ENCODE assay signal across 22 cellular contexts in the genomic region with DNA sequence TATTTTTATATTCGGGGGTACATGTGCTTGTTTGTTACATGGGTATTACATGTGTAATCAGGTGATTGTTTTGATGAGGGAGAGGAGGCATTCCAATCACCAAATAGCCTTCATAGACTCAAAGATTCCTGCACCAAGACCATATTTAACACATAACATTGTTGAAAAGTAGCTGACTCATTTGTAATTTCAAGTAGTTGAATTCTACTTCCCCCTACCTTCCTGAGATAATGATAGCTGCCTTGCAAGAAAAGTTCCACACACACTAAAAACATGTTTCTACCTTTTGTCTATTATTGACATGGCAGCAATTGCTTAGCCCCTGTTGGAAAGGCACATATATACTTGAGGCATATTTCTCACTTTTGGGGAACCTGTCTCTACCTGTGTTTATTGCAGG. TPM values are rescaled to one million over a fixed set of nuclear protein-coding genes. Genes with fewer than 3 reads are reported as not detected.
A peak's percentile ranks its signal among the peaks of the same experiment; 100 is the strongest.
DNase-seq lines count a peak whose midpoint lies in the region; ATAC-seq and TF ChIP-seq lines count a peak whose summit lies in the region.
"Had no signal": no experiment of that assay in that cellular context is flagged by ENCODE, and none has a peak within 500 bp of the region (broad histone marks: within the 10 kb centered on the region; RNA-seq: fewer than 3 reads in every experiment).

No MANE protein-coding gene starts in this region.

- peak overlapping the region; percentile 83 for H3K27ac Mint-ChIP-seq in HFFc6
- H3K27ac Mint-ChIP-seq in chondrocyte (ENCODE audit: unreplicated experiment), result peak overlapping the region; percentile 19
- no peak overlapping the region for H3K27ac Mint-ChIP-seq in mesothelial cell of epicardium
- H3K27ac Mint-ChIP-seq: brain had no signal

- H3K4me3 Mint-ChIP-seq in HFFc6 (peak overlapping the region; percentile 47; the same call in 1 of the 2 replicates), chondrocyte (ENCODE audit: unreplicated experiment) (no peak overlapping the region), mesothelial cell of epicardium (no peak overlapping the region)
- H3K4me3 Mint-ChIP-seq: brain had no signal

- ATAC-seq in GM18870 (IDR thresholded peaks at IDR 0.05; ENCODE audit: unreplicated experiment) (no peak), HG02840 (IDR thresholded peaks at IDR 0.05; ENCODE audit: low FRiP score, unreplicated experiment) (no peak)
- ATAC-seq: HepG2, sciatic nerve had no signal

- H3K4me1 Mint-ChIP-seq in HFFc6 (ENCODE audit: low read depth) (peaks cover 11% of the 10 kb centered on the region), chondrocyte (ENCODE audit: low read depth) (peaks cover 11% of the 10 kb centered on the region), mesothelial cell of epicardium (no peaks in the 10 kb centered on the region)
- H3K4me1 Mint-ChIP-seq: brain had no signal

- H3K36me3 ChIP-seq in neutrophil, result no peaks in the 10 kb centered on the region
- H3K36me3 ChIP-seq: BE2C, ovary had no signal

- H3K9me3 Mint-ChIP-seq in HFFc6 (peaks cover 3% of the 10 kb centered on the region; the same call in 1 of the 2 replicates), chondrocyte (ENCODE audit: low read depth) (peaks cover 12% of the 10 kb centered on the region), mesothelial cell of epicardium (peaks cover 23% of the 10 kb centered on the region)

- peak overlapping the region; percentile 74 for H3K27ac ChIP-seq in neutrophil
- H3K27ac ChIP-seq: ovary had no signal

- no peak overlapping the region for H3K4me3 ChIP-seq in neutrophil (ENCODE audit: low read depth in 1 of 2, low read length in 1 of 2)
- H3K4me3 ChIP-seq: lung, ovary had no signal

- TF ChIP-seq CTCF in HFFc6 (IDR thresholded peaks at IDR 0.05) (no peak), chondrocyte (IDR thresholded peaks at IDR 0.05) (no peak), neutrophil (IDR thresholded peaks at IDR 0.05) (no peak), mesothelial cell of epicardium (IDR thresholded peaks at IDR 0.05; ENCODE audit: unreplicated experiment) (no peak)

- H3K36me3 Mint-ChIP-seq in HFFc6 (ENCODE audit: low read depth) (no peaks in the 10 kb centered on the region), chondrocyte (ENCODE audit: low read depth) (no peaks in the 10 kb centered on the region), mesothelial cell of epicardium (peaks cover 2% of the 10 kb centered on the region)

- H3K9me3 ChIP-seq in neutrophil, result no peaks in the 10 kb centered on the region
- H3K9me3 ChIP-seq: BE2C, Caco-2, ovary had no signal

- no peaks in the 10 kb centered on the region for H3K27me3 Mint-ChIP-seq in HFFc6 (ENCODE audit: insufficient read depth)
- no peaks in the 10 kb centered on the region for H3K27me3 Mint-ChIP-seq in chondrocyte (ENCODE audit: low read depth)
- no peaks in the 10 kb centered on the region for H3K27me3 Mint-ChIP-seq in mesothelial cell of epicardium (ENCODE audit: low read depth)
- H3K27me3 Mint-ChIP-seq: brain had no signal

- peaks cover 13 to 17% of the 10 kb centered on the region in 2 experiments for H3K4me1 ChIP-seq in neutrophil (ENCODE audit: control insufficient read depth in 1 of 2, insufficient read depth in 1 of 2, low read depth in 1 of 2, low read length in 1 of 2)
- H3K4me1 ChIP-seq: BE2C, Caco-2 had no signal

- no peaks in the 10 kb centered on the region for H3K27me3 ChIP-seq in neutrophil
- H3K27me3 ChIP-seq: BE2C, ovary had no signal

- no peak for DNase-seq in HFFc6
- peak; percentile 72 for DNase-seq in OCI-M1 (lab: John Stamatoyannopoulos, UW)
- DNase-seq in chondrocyte (ENCODE audit: low spot score), result no peak
- no peak for DNase-seq in AG20443 (ENCODE audit: low spot score)
- DNase-seq in mesothelial cell of epicardium (ENCODE audit: low spot score in 2 of 2, unreplicated experiment in 2 of 2), result no peak
- DNase-seq: activated CD4-positive, alpha-beta T cell treated with anti-CD3 and anti-CD28 coated beads for 4 hours; BE2C; Caco-2; cortex of kidney; hippocampal formation; NCI-H2029; NCI-H510A; ovary; substantia nigra had no signal

RNA-seq across cellular contexts. Expression of gene PGAM4, which starts 16.1 kb away (rescaled TPM):
- under 1 TPM in 2 of 6 experiments, not detected in 4; 0.23 to 0.65 TPM for total RNA-seq in HFFc6 (2021; fragmentation: NEBNext Ultra II Directional; extraction: Animal tissue kit (Norgen Biotek cat#: 25700))
- not detected in 3 replicates for total RNA-seq in chondrocyte
- not detected in 3 replicates for total RNA-seq in mesothelial cell of epicardium
- total RNA-seq: Caco-2, lung, sciatic nerve, urinary bladder had no signal

RNA-seq across cellular contexts. Expression of gene ATP7A, which starts 42.8 kb away (rescaled TPM):
- 10 to 100 TPM in 1 of 6 experiments, 1 to 10 TPM in 5; 7.8 to 10.1 (median 8.9) TPM for total RNA-seq in HFFc6 (2021; fragmentation: NEBNext Ultra II Directional; extraction: Animal tissue kit (Norgen Biotek cat#: 25700))
- total RNA-seq in chondrocyte (11.6 to 14.9 TPM (median 12.1 TPM) in 3 replicates), mesothelial cell of epicardium (17.4 to 18.2 TPM (median 18.1 TPM) in 3 replicates)

RNA-seq across cellular contexts. Expression of gene COX7B, which starts 54.0 kb away (rescaled TPM):
- total RNA-seq in HFFc6 (2021; fragmentation: NEBNext Ultra II Directional; extraction: Animal tissue kit (Norgen Biotek cat#: 25700)), result 100 to 1,000 TPM; 196 to 250 (median 231) TPM
- total RNA-seq in chondrocyte (142 to 192 TPM (median 154 TPM) in 3 replicates), mesothelial cell of epicardium (140 to 144 TPM (median 142 TPM) in 3 replicates)

RNA-seq across cellular contexts. Expression of gene MAGT1, which starts 58.1 kb away (rescaled TPM):
- total RNA-seq in HFFc6 (2021; fragmentation: NEBNext Ultra II Directional; extraction: Animal tissue kit (Norgen Biotek cat#: 25700)), result 10 to 100 TPM; 70.3 to 77.5 (median 74.2) TPM
- 66.6 to 80.8 TPM (median 74.8 TPM) in 3 replicates for total RNA-seq in chondrocyte
- total RNA-seq in mesothelial cell of epicardium, result 46.9 to 48.3 TPM (median 47.3 TPM) in 3 replicates
